In genomic region chr9:129676970-129677369, GRCh38 we compare ENCODE assay signal across 17 cellular contexts. TPM values are rescaled to one million over a fixed set of nuclear protein-coding genes. Genes with fewer than 3 reads are reported as not detected.
DNase-seq lines count a peak whose midpoint lies in the region; ATAC-seq, FAIRE-seq and TF ChIP-seq lines count a peak whose summit lies in the region.
"Had no signal": no experiment of that assay in that cellular context is flagged by ENCODE, and none has a peak within 500 bp of the region (broad histone marks: within the 10 kb centered on the region; RNA-seq: fewer than 3 reads in every experiment).

No MANE protein-coding gene starts in this region.

- no peaks in the 10 kb centered on the region for H3K36me3 Mint-ChIP-seq in osteocyte (ENCODE audit: unreplicated experiment)

- peaks cover 2% of the 10 kb centered on the region for H3K27me3 Mint-ChIP-seq in osteocyte (ENCODE audit: unreplicated experiment)

- POLR2A ChIA-PET in H1 (lab: Charles Lee; ENCODE audit: partially characterized antibody) = no interaction called here

- H3K4me3 Mint-ChIP-seq in osteocyte (ENCODE audit: unreplicated experiment) = no peak overlapping the region
- H3K4me3 Mint-ChIP-seq: activated CD8-positive, alpha-beta T cell treated with anti-CD3 and anti-CD28 coated beads, Interleukin-2, amount 10 ng/mL, durations not matched to agents 7 days and 5 days had no signal

- no peak overlapping the region for H2BK15ac ChIP-seq in H1 (ENCODE audit: low read length)

- WGBS in H1 (ENCODE audit: extremely low coverage in 1 of 2, insufficient coverage in 1 of 2, insufficient read length in 1 of 2, insufficient replicate concordance in 2 of 2, low coverage in 1 of 2, low lambda C conversion rate in 2 of 2, missing lambda C conversion rate in 1 of 2), 2 experiments = 79% methylated on average over 12 of the region's 12 CpGs; no CpG with 5 or more reads in 1 of the 2 experiments

- no peak overlapping the region for H4K91ac ChIP-seq in H1 (replicated peaks; ENCODE audit: insufficient read length, low read length)

- TF ChIP-seq RAD21 in H1 (IDR thresholded peaks at IDR 0.05 in 1 of 2, conservative IDR thresholded peaks at IDR 0.05 in 1 of 2; ENCODE audit: low read depth in 2 of 2, low read length in 2 of 2) = no peak

- no peaks in the 10 kb centered on the region for H3K9me3 Mint-ChIP-seq in osteocyte (ENCODE audit: unreplicated experiment)

- H2BK120ac ChIP-seq in H1 (replicated peaks; ENCODE audit: low read depth, low read length) = no peak overlapping the region

- H3K4me2 ChIP-seq in H1 (ENCODE audit: insufficient read depth in 1 of 2, low read depth in 2 of 2, low read length in 2 of 2) = no peak overlapping the region

- H3K23ac ChIP-seq in H1 (ENCODE audit: insufficient read length) = no peak overlapping the region

- no peak overlapping the region; the same call in 1 of the 2 replicates for H4K8ac ChIP-seq in H1 (ENCODE audit: extremely low read depth, insufficient read depth, low read length)

- H4K20me1 ChIP-seq in H1 (replicated peaks in 1 of 2; ENCODE audit: control insufficient read depth in 1 of 2, insufficient read depth in 2 of 2, low read length in 2 of 2) = no peaks in the 10 kb centered on the region

- ATAC-seq in esophagus mucosa = no peak
- no peak for ATAC-seq in HG03571 (IDR thresholded peaks at IDR 0.05; ENCODE audit: unreplicated experiment)
- ATAC-seq: activated CD8-positive, alpha-beta T cell treated with anti-CD3 and anti-CD28 coated beads, Interleukin-2, amount 10 ng/mL, durations not matched to agents 7 days and 5 days had no signal

- no peak for FAIRE-seq in H1 (lab: Jason Lieb, UNC)
- FAIRE-seq: endothelial cell of umbilical vein had no signal

- H3K14ac ChIP-seq in H1 (ENCODE audit: insufficient read length) = no peak overlapping the region

- no peak overlapping the region for H3K9ac ChIP-seq in H1 (replicated peaks in 1 of 4; ENCODE audit: extremely low read depth in 1 of 4, low read depth in 3 of 4, low read length in 3 of 4)

- H2AK5ac ChIP-seq in H1 (ENCODE audit: low read depth, low read length) = no peak overlapping the region

- no peak overlapping the region for H2BK20ac ChIP-seq in H1 (ENCODE audit: low read length)

- CTCF ChIA-PET in H1 (lab: Charles Lee; ENCODE audit: partially characterized antibody) = interaction anchor here (0.9 to 1.9 kb wide), 9 partner anchors 10 to 75 kb away, joined by 3 to 9 read pairs (median 3); no protein-coding TSS in a partner anchor

- peaks cover 30% of the 10 kb centered on the region for H3K4me1 Mint-ChIP-seq in osteocyte (ENCODE audit: unreplicated experiment)

- H3K79me1 ChIP-seq in H1 (ENCODE audit: low read depth, low read length) = no peaks in the 10 kb centered on the region

- no peak for TF ChIP-seq POLR2A in H1 (IDR thresholded peaks at IDR 0.05; ENCODE audit: control extremely low read depth in 1 of 2, low read depth in 2 of 2, low read length in 2 of 2)

- H3K27ac ChIP-seq in H1 (ENCODE audit: low read depth, low read length) = no peak overlapping the region

- H2AFZ ChIP-seq in H1 (ENCODE audit: low read length) = no peak overlapping the region

- no peak overlapping the region for H4K5ac ChIP-seq in H1 (ENCODE audit: insufficient read length, low read depth, low read length)

- H3K56ac ChIP-seq in H1 (replicated peaks; ENCODE audit: insufficient read length, low read depth, low read length) = no peak overlapping the region

- no peak overlapping the region for H3K18ac ChIP-seq in H1 (ENCODE audit: extremely low read depth, low read length)

- H3K36me3 ChIP-seq in H1 (ENCODE audit: control insufficient read depth in 2 of 4, insufficient read depth in 4 of 4, low read length in 3 of 4) = no peaks in the 10 kb centered on the region

- H2BK5ac ChIP-seq in H1 (ENCODE audit: low read depth, low read length) = no peak overlapping the region

- no peaks in the 10 kb centered on the region for H3K79me2 ChIP-seq in H1 (ENCODE audit: control insufficient read depth in 1 of 2, insufficient read depth in 2 of 2, low read length in 2 of 2)

- no peaks in the 10 kb centered on the region; a peak in 2 of 7 replicates for H3K27me3 ChIP-seq in H1 (replicated peaks in 1 of 4; ENCODE audit: control insufficient read depth in 3 of 4, extremely low read depth in 1 of 4, insufficient read depth in 3 of 4, low read length in 3 of 4)

- H3K23me2 ChIP-seq in H1 (ENCODE audit: low read depth, low read length) = no peaks in the 10 kb centered on the region

- no peak overlapping the region for H3K4me3 ChIP-seq in H1 (ENCODE audit: extremely low read depth in 1 of 4, insufficient read depth in 2 of 4, low read depth in 3 of 4, low read length in 4 of 4)

- H2BK12ac ChIP-seq in H1 (ENCODE audit: low read depth, low read length) = 0 out of 2 replicates have a peak overlapping the region, but pooled peaks have one; percentile 3

- TF ChIP-seq EP300 in H1 (IDR thresholded peaks at IDR 0.05; ENCODE audit: borderline replicate concordance in 1 of 2, low read depth in 2 of 2, low read length in 2 of 2) = no peak

- H3K9me3 ChIP-seq in H1 (ENCODE audit: insufficient read depth in 2 of 2, low read depth in 1 of 2, low read length in 1 of 2) = no peaks in the 10 kb centered on the region

- H3K4ac ChIP-seq in H1 (replicated peaks; ENCODE audit: insufficient read length, low read depth, low read length) = no peak overlapping the region

- DNase-seq in D341Med (ENCODE audit: low spot score) (peak; percentile 92), NCI-H2171 (lab: John Stamatoyannopoulos, UW) (peak; percentile 96), H1 (ENCODE audit: low read depth in 1 of 2, low spot score in 2 of 2) (peak in 1 of 2 experiments; percentile 48), osteocyte (ENCODE audit: extremely low spot score, unreplicated experiment) (no peak), T-helper 1 cell (no peak), DMS79 (lab: John Stamatoyannopoulos, UW) (no peak)
- DNase-seq: activated CD8-positive, alpha-beta T cell treated with anti-CD3 and anti-CD28 coated beads, Interleukin-2, amount 10 ng/mL, durations not matched to agents 7 days and 5 days; activated gamma-delta T cell treated with Interleukin-2 at 50 U/mL for 16 hours; caudate nucleus; GF-D8; Kasumi-1; NCI-H1930; T-helper 2 cell had no signal

- TF ChIP-seq CTCF in H1 (IDR thresholded peaks at IDR 0.05; ENCODE audit: control extremely low read depth in 1 of 3, insufficient read depth in 1 of 3, low read depth in 1 of 3, low read length in 3 of 3) = peak in 1 of 3 experiments; percentile 10; a peak in 1 of 4 replicates
- TF ChIP-seq CTCF in osteocyte (IDR thresholded peaks at IDR 0.05) = no peak

- H3K27ac Mint-ChIP-seq in osteocyte (ENCODE audit: unreplicated experiment) = peak overlapping the region; percentile 77
- H3K27ac Mint-ChIP-seq: activated CD8-positive, alpha-beta T cell treated with anti-CD3 and anti-CD28 coated beads, Interleukin-2, amount 10 ng/mL, durations not matched to agents 7 days and 5 days had no signal

- H3K4me1 ChIP-seq in H1 (replicated peaks in 1 of 4; ENCODE audit: control insufficient read depth in 3 of 4, insufficient read depth in 4 of 4, low read length in 3 of 4) = peaks cover 0 to 2% (median 0%) of the 10 kb centered on the region in 4 experiments; a peak in 3 of 7 replicates

RNA-seq across cellular contexts. Expression of gene PRRX2, which starts 11.5 kb away (rescaled TPM):
- total RNA-seq in H1 (2021; fragmentation: NEBNext Ultra II Directional; extraction: Animal tissue kit (Norgen Biotek cat#: 25700)) = 5.8 and 7.1 TPM in 2 replicates
- 9.2 and 10.9 TPM in 2 replicates for polyA plus RNA-seq in H1 (2011; rRNA removed)
- polyA plus RNA-seq in H1 (2011; cell fraction: cytosol; rRNA removed) = 6.7 TPM
- polyA plus RNA-seq in H1 (2011; cell fraction: nucleus; rRNA removed) = 5.3 TPM
- polyA plus RNA-seq in H1 (2012, experiment 1 of 2) = 1.6 to 5.6 TPM (median 4.0 TPM) in 4 replicates
- 5.6 TPM for polyA plus RNA-seq in H1 (2012, experiment 2 of 2)
- polyA plus RNA-seq in H1 (2013, experiment 1 of 2) = 7.2 TPM
- 7.7 TPM for polyA plus RNA-seq in H1 (2013, experiment 2 of 2)
- 0.46 and 0.57 TPM in 2 replicates for polyA minus RNA-seq in H1 (2011; rRNA and poly(A)+ RNA removed)
- polyA minus RNA-seq in H1 (2011; cell fraction: cytosol; rRNA and poly(A)+ RNA removed) = 2.1 TPM
- polyA minus RNA-seq in H1 (2011; cell fraction: nucleus; rRNA and poly(A)+ RNA removed) = 1.3 TPM
- total RNA-seq in osteocyte = 5.6 and 6.4 TPM in 2 replicates
- total RNA-seq in esophagus mucosa = 1.5 TPM
- total RNA-seq: OCI-LY7 had no signal

RNA-seq across cellular contexts. Expression of gene ASB6, which starts 35.0 kb away (rescaled TPM):
- 17.3 TPM in 2 replicates for total RNA-seq in H1 (2021; fragmentation: NEBNext Ultra II Directional; extraction: Animal tissue kit (Norgen Biotek cat#: 25700))
- polyA plus RNA-seq in H1 (2011; rRNA removed) = 14.0 and 19.7 TPM in 2 replicates
- polyA plus RNA-seq in H1 (2011; cell fraction: cytosol; rRNA removed) = 16.1 TPM
- polyA plus RNA-seq in H1 (2011; cell fraction: nucleus; rRNA removed) = 28.1 TPM
- polyA plus RNA-seq in H1 (2012, experiment 1 of 2) = 9.6 to 16.5 TPM (median 14.9 TPM) in 4 replicates
- 14.4 TPM for polyA plus RNA-seq in H1 (2012, experiment 2 of 2)
- 12.1 TPM for polyA plus RNA-seq in H1 (2013, experiment 1 of 2)
- 12.0 TPM for polyA plus RNA-seq in H1 (2013, experiment 2 of 2)
- 8.4 and 11.0 TPM in 2 replicates for polyA minus RNA-seq in H1 (2011; rRNA and poly(A)+ RNA removed)
- 7.3 TPM for polyA minus RNA-seq in H1 (2011; cell fraction: cytosol; rRNA and poly(A)+ RNA removed)
- polyA minus RNA-seq in H1 (2011; cell fraction: nucleus; rRNA and poly(A)+ RNA removed) = 9.7 TPM
- total RNA-seq in osteocyte = 18.1 and 19.1 TPM in 2 replicates
- 11.4 TPM for total RNA-seq in esophagus mucosa

RNA-seq across cellular contexts. Expression of gene NTMT1, which starts 51.0 kb away (rescaled TPM):
- total RNA-seq in H1 (2021; fragmentation: NEBNext Ultra II Directional; extraction: Animal tissue kit (Norgen Biotek cat#: 25700)) = 66.1 and 70.2 TPM in 2 replicates
- 66.8 and 72.0 TPM in 2 replicates for polyA plus RNA-seq in H1 (2011; rRNA removed)
- polyA plus RNA-seq in H1 (2011; cell fraction: cytosol; rRNA removed) = 74.2 TPM
- 49.9 TPM for polyA plus RNA-seq in H1 (2011; cell fraction: nucleus; rRNA removed)
- 50.4 to 65.9 TPM (median 63.1 TPM) in 4 replicates for polyA plus RNA-seq in H1 (2012, experiment 1 of 2)
- polyA plus RNA-seq in H1 (2012, experiment 2 of 2) = 54.6 TPM
- polyA plus RNA-seq in H1 (2013, experiment 1 of 2) = 37.6 TPM
- 37.1 TPM for polyA plus RNA-seq in H1 (2013, experiment 2 of 2)
- polyA minus RNA-seq in H1 (2011; rRNA and poly(A)+ RNA removed) = 27.6 and 39.4 TPM in 2 replicates
- polyA minus RNA-seq in H1 (2011; cell fraction: cytosol; rRNA and poly(A)+ RNA removed) = 13.7 TPM
- polyA minus RNA-seq in H1 (2011; cell fraction: nucleus; rRNA and poly(A)+ RNA removed) = 22.0 TPM
- total RNA-seq in osteocyte = 41.1 and 45.7 TPM in 2 replicates
- total RNA-seq in esophagus mucosa = 18.8 TPM

RNA-seq across cellular contexts. Expression of gene C9orf50, which starts 56.1 kb away (rescaled TPM):
- total RNA-seq in H1 (2021; fragmentation: NEBNext Ultra II Directional; extraction: Animal tissue kit (Norgen Biotek cat#: 25700)) = not detected in 2 replicates
- not detected in 2 replicates for polyA plus RNA-seq in H1 (2011; rRNA removed)
- polyA plus RNA-seq in H1 (2011; cell fraction: cytosol; rRNA removed) = not detected
- 0.17 TPM for polyA plus RNA-seq in H1 (2011; cell fraction: nucleus; rRNA removed)
- polyA plus RNA-seq in H1 (2012, experiment 1 of 2) = not detected in 4 replicates
- not detected for polyA plus RNA-seq in H1 (2012, experiment 2 of 2)
- polyA plus RNA-seq in H1 (2013, experiment 1 of 2) = not detected
- not detected for polyA plus RNA-seq in H1 (2013, experiment 2 of 2)
- not detected in 2 replicates for polyA minus RNA-seq in H1 (2011; rRNA and poly(A)+ RNA removed)
- not detected for polyA minus RNA-seq in H1 (2011; cell fraction: cytosol; rRNA and poly(A)+ RNA removed)
- 0.40 TPM for polyA minus RNA-seq in H1 (2011; cell fraction: nucleus; rRNA and poly(A)+ RNA removed)
- total RNA-seq in osteocyte (not detected in 2 replicates), esophagus mucosa (not detected)
- total RNA-seq: activated CD8-positive, alpha-beta T cell treated with anti-CD3 and anti-CD28 coated beads, Interleukin-2, amount 10 ng/mL, durations not matched to agents 7 days and 5 days; endothelial cell of umbilical vein; OCI-LY7 had no signal
- polyA plus RNA-seq: endothelial cell of umbilical vein had no signal

Comparison
In these comparisons a context has a peak if more than half of its experiments do, and no peak if none do; other contexts are left out.
1. DNase-seq: peak in D341Med (single experiment) and NCI-H2171 (single experiment); none in osteocyte (single experiment), T-helper 1 cell (0 of 5) and DMS79 (single experiment).